In the genomic region with DNA sequence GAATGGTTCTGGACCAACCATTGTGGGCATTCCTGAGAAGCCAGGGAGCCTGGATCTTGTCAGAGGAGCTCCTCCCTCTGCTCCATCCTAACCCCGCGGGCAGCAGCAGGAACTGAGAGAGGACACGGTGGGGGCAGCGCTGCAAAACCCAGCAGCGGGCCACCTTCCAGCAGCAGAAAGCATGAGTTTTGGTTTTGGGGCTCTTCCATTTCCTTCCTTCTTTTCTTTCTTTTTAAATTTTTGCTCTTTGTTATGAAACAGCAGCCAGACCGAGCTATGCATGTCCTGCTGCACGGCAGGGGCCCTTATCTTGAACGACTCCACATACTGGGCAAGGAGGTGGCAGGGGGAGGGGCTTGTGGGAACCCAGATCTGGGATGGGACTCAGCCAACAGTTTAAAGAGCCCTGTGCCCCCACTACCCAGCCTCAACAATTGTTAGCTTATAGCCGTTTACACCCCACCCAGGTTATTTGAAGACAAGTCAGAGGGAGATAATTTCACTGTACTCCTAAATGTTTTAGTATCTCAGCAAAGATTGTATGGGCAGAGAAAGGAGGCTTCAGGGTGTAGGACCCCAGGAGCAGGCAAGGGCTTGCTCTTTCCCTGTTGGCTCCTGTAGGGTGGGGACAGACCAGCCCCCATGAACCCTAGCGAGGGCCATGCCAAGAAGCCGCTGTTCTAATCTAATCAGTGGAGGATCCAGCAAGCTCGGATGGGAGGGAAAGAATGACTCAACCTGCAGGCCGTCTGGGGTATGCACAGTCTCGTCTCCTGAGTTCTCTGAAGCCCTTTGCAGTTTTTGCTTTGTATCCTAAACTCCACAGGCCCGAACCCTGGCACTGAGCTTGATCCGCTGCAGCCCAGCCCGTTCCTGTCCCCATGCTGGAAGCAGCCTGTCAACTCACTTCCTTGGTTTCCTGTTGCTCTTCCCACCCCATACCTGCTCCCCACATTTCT, we compare ENCODE assay signal across 7 cellular contexts.
DNase-seq lines count a peak whose midpoint lies in the region; ATAC-seq, FAIRE-seq and TF ChIP-seq lines count a peak whose summit lies in the region.

No MANE protein-coding gene starts in this region.

- no peaks in the 10 kb centered on the region for H3K9me2 ChIP-seq in HCT116 (ENCODE audit: insufficient read depth)

- no peak for TF ChIP-seq CTCF in HCT116 (IDR thresholded peaks at IDR 0.05 in 2 of 3, conservative IDR thresholded peaks at IDR 0.05 in 1 of 3; ENCODE audit: borderline replicate concordance in 1 of 3, insufficient read depth in 1 of 3, low read depth in 2 of 3, low read length in 2 of 3)
- TF ChIP-seq CTCF in mammary epithelial cell (conservative IDR thresholded peaks at IDR 0.05 in 1 of 2, IDR thresholded peaks at IDR 0.05 in 1 of 2; ENCODE audit: extremely low read depth in 1 of 2, insufficient read depth in 1 of 2, low read depth in 1 of 2, low read length in 2 of 2) = no peak
- no peak for TF ChIP-seq CTCF in HepG2 (CRISPR knock-in tag; IDR thresholded peaks at IDR 0.05)

- DNase-seq in HCT116 (ENCODE audit: low read depth, low spot score) (no peak), SIG-M5 treated with dmso at 0.1 percent for 504 hours (lab: John Stamatoyannopoulos, UW; ENCODE audit: unreplicated experiment) (peak; percentile 97), mammary epithelial cell (peak; percentile 46), HepG2 (ENCODE audit: low spot score) (no peak)

- no TSS peak for BruUV-seq in HCT116 (replicated peaks; lab: Mats Ljungman, UMichigan)
- no TSS peak for BruUV-seq in mammary epithelial cell (replicated peaks; lab: Mats Ljungman, UMichigan)
- no TSS peak for BruUV-seq in HepG2 (replicated peaks; lab: Mats Ljungman, UMichigan)

- intact Hi-C loops in HCT116 (cut with micrococcal nuclease) (no loop called here), mammary epithelial cell (cut with micrococcal nuclease) (loop anchor here (1.0 kb wide), 1 partner anchor 9 kb away; no protein-coding TSS in a partner anchor), HepG2 (cut with micrococcal nuclease; ENCODE audit: unreplicated experiment) (no loop called here)

- POLR2A ChIA-PET in HCT116 (lab: Charles Lee) (interaction anchor here (0.7 kb wide), 1 partner anchor 15 kb away, joined by 3 read pairs; no protein-coding TSS in a partner anchor), HepG2 (lab: Yijun Ruan, JAX) (no interaction called here)

- H4K20me1 ChIP-seq in HCT116 (ENCODE audit: insufficient read depth) (no peaks in the 10 kb centered on the region), mammary epithelial cell (ENCODE audit: insufficient read depth, low read length) (peaks cover 21% of the 10 kb centered on the region), HepG2 (ENCODE audit: insufficient read depth, low read length) (peaks cover 38% of the 10 kb centered on the region; the same call in 1 of the 2 replicates)

- RAD21 ChIA-PET in HCT116 (lab: Charles Lee; ENCODE audit: low non-redundant PET in 1 of 2, low total read pairs in 2 of 2, uncharacterized antibody in 2 of 2, unreplicated experiment in 2 of 2) = no interaction called here

- TF ChIP-seq EP300 in HepG2 (IDR thresholded peaks at IDR 0.05; ENCODE audit: low read depth in 2 of 2, low read length in 2 of 2) (no peak), HepG2 (CRISPR knock-in tag; IDR thresholded peaks at IDR 0.05; ENCODE audit: borderline replicate concordance) (no peak)

- H3K4me1 ChIP-seq in HCT116 (ENCODE audit: control insufficient read depth in 1 of 2, insufficient read depth in 2 of 2, low read length in 2 of 2) = peaks cover 6 to 40% of the 10 kb centered on the region in 2 experiments; a peak in 3 of 4 replicates
- H3K4me1 ChIP-seq in mammary epithelial cell (ENCODE audit: insufficient read depth, low read length) = peaks cover 58% of the 10 kb centered on the region
- H3K4me1 ChIP-seq in HepG2 (ENCODE audit: insufficient read depth, low read length) = peaks cover 33% of the 10 kb centered on the region
- peaks cover 57% of the 10 kb centered on the region for H3K4me1 ChIP-seq in thymus (ENCODE audit: control insufficient read depth, insufficient read depth, low read length)

- H3K4me3 ChIP-seq in HCT116 (replicated peaks in 1 of 2; ENCODE audit: low read depth in 1 of 2, low read length in 2 of 2) = no peak overlapping the region
- H3K4me3 ChIP-seq in mammary epithelial cell (replicated peaks in 1 of 3; ENCODE audit: insufficient read depth in 1 of 3, low read depth in 2 of 3, low read length in 3 of 3) = peak overlapping the region in 1 of 3 experiments; percentile 0
- no peak overlapping the region for H3K4me3 ChIP-seq in HepG2 (replicated peaks in 1 of 3; ENCODE audit: insufficient read depth in 1 of 3, low read depth in 2 of 3, low read length in 3 of 3)
- no peak overlapping the region for H3K4me3 ChIP-seq in thymus (ENCODE audit: low read length)

- TF ChIP-seq POLR2A in HCT116 (IDR thresholded peaks at IDR 0.05; ENCODE audit: borderline replicate concordance, extremely low read depth, insufficient read depth, insufficient read length) (no peak), HepG2 (IDR thresholded peaks at IDR 0.05; ENCODE audit: insufficient read depth in 1 of 2, low read depth in 2 of 2, low read length in 2 of 2) (no peak)

- 6% methylated on average over 15 of the region's 17 CpGs for WGBS in mammary epithelial cell (ENCODE audit: low coverage, missing lambda C conversion rate)
- WGBS in HepG2 (ENCODE audit: low lambda C conversion rate) = 75% methylated on average over 17 of the region's 17 CpGs
- 18% methylated on average over 17 of the region's 17 CpGs for WGBS in thymus

- H3K4me2 ChIP-seq in HCT116 (ENCODE audit: low read length) (peak overlapping the region; percentile 17; the same call in 1 of the 2 replicates), mammary epithelial cell (ENCODE audit: insufficient read depth, low read depth, low read length) (peak overlapping the region; percentile 72), HepG2 (ENCODE audit: low read depth, low read length) (no peak overlapping the region)

- no peaks in the 10 kb centered on the region for H3K27me3 ChIP-seq in HCT116 (ENCODE audit: insufficient read depth, low read length)
- no peaks in the 10 kb centered on the region for H3K27me3 ChIP-seq in mammary epithelial cell (ENCODE audit: insufficient read depth, low read length)
- no peaks in the 10 kb centered on the region for H3K27me3 ChIP-seq in HepG2 (ENCODE audit: control insufficient read depth in 1 of 2, insufficient read depth in 2 of 2, low read length in 2 of 2)
- H3K27me3 ChIP-seq in thymus (ENCODE audit: control insufficient read depth, insufficient read depth) = no peaks in the 10 kb centered on the region

- H3K9me3 ChIP-seq in HCT116 (ENCODE audit: control insufficient read depth in 1 of 2, insufficient read depth in 1 of 2, low read depth in 1 of 2, low read length in 2 of 2) (no peaks in the 10 kb centered on the region), mammary epithelial cell (replicated peaks; ENCODE audit: insufficient read depth, low read length) (no peaks in the 10 kb centered on the region), HepG2 (ENCODE audit: low read length) (no peaks in the 10 kb centered on the region), thymus (ENCODE audit: control insufficient read depth) (peaks cover 1% of the 10 kb centered on the region)

- in situ Hi-C loops in mammary epithelial cell (cut with MboI; ENCODE audit: low sequenced_read_pairs in 2 of 2) (no loop called here), HepG2 (cut with HindIII; ENCODE audit: extremely low pct_ligation_motif_present, low pct_unique_long_range_greater_than_20kb) (no loop called here)

- dilution Hi-C loops in mammary epithelial cell (cut with HindIII; ENCODE audit: low sequenced_read_pairs) = no loop called here

- H3K27ac ChIP-seq in HCT116 (ENCODE audit: low read depth, low read length) (no peak overlapping the region), mammary epithelial cell (ENCODE audit: insufficient read depth, low read depth, low read length) (peak overlapping the region; percentile 65), HepG2 (ENCODE audit: extremely low read length, insufficient read depth, low read length) (no peak overlapping the region), thymus (ENCODE audit: low read depth) (peak overlapping the region; percentile 81)

- FAIRE-seq in HepG2 (lab: Jason Lieb, UNC) = no peak

- ATAC-seq in HCT116 (peak; percentile 39), HepG2 (peak; percentile 23; the same call in 2 of the 3 replicates), GM19397 (IDR thresholded peaks at IDR 0.05; ENCODE audit: unreplicated experiment) (no peak), GM18861 (IDR thresholded peaks at IDR 0.05; ENCODE audit: unreplicated experiment) (no peak)

- H2AFZ ChIP-seq in HCT116 (ENCODE audit: low read depth, low read length, poor library complexity, severe bottlenecking) = no peak overlapping the region
- H2AFZ ChIP-seq in mammary epithelial cell (ENCODE audit: low read depth, low read length) = no peak overlapping the region
- no peak overlapping the region for H2AFZ ChIP-seq in HepG2 (ENCODE audit: low read length)

- no peak overlapping the region for H3K9ac ChIP-seq in HCT116 (ENCODE audit: low read length)
- peak overlapping the region; percentile 56 for H3K9ac ChIP-seq in mammary epithelial cell (ENCODE audit: insufficient read depth, low read length)
- no peak overlapping the region for H3K9ac ChIP-seq in HepG2 (ENCODE audit: insufficient read depth, low read depth, low read length)

- H3K36me3 ChIP-seq in HCT116 (ENCODE audit: control insufficient read depth in 1 of 2, insufficient read depth in 2 of 2, low read length in 2 of 2) = no peaks in the 10 kb centered on the region
- H3K36me3 ChIP-seq in mammary epithelial cell (ENCODE audit: insufficient read depth, low read length) = peaks cover 5% of the 10 kb centered on the region
- H3K36me3 ChIP-seq in HepG2 (replicated peaks in 1 of 2; ENCODE audit: control insufficient read depth in 1 of 2, insufficient read depth in 2 of 2, low read length in 2 of 2) = peaks cover under 1 to 1% of the 10 kb centered on the region in 2 experiments; a peak in 1 of 5 replicates
- no peaks in the 10 kb centered on the region for H3K36me3 ChIP-seq in thymus (ENCODE audit: control insufficient read depth, insufficient read depth)

- CTCF ChIA-PET in HCT116 (lab: Charles Lee) (interaction anchor here (1.6 kb wide), 1 partner anchor 29 kb away, joined by 4 read pairs; no protein-coding TSS in a partner anchor), mammary epithelial cell (lab: Charles Lee; ENCODE audit: low non-redundant PET) (no interaction called here), HepG2 (lab: Yijun Ruan, JAX; ENCODE audit: low intra/inter-chr PET ratio, low total read pairs) (no interaction called here)

- H3K79me2 ChIP-seq in HCT116 (ENCODE audit: insufficient read depth, low read length) (peaks cover 98% of the 10 kb centered on the region), mammary epithelial cell (ENCODE audit: insufficient read depth, low read length) (peaks cover 99% of the 10 kb centered on the region), HepG2 (ENCODE audit: insufficient read depth, low read length) (peaks cover 86% of the 10 kb centered on the region)

- TF ChIP-seq RAD21 in HCT116 (IDR thresholded peaks at IDR 0.05; ENCODE audit: low read depth) = no peak
- no peak for TF ChIP-seq RAD21 in HepG2 (CRISPR knock-in tag; IDR thresholded peaks at IDR 0.05)

TF ChIP-seq in HCT116, 20 proteins besides CTCF, POLR2A, EP300 and RAD21 (continues in another document):
- no peak for TF ChIP-seq EGR1 (IDR thresholded peaks at IDR 0.05; ENCODE audit: low read depth)

Comparison
In these comparisons a context has a peak if more than half of its experiments do, and no peak if none do; other contexts are left out.
1. ATAC-seq: peak in HCT116 (single experiment) and HepG2 (single experiment); none in GM19397 (single experiment) and GM18861 (single experiment).
2. DNase-seq: peak in SIG-M5 treated with dmso at 0.1 percent for 504 hours (single experiment) and mammary epithelial cell (single experiment); none in HCT116 (single experiment) and HepG2 (single experiment).
3. H3K27ac ChIP-seq: peak in mammary epithelial cell (single experiment) and thymus (single experiment); none in HCT116 (single experiment) and HepG2 (single experiment).
4. Of the 20 proteins assayed by ChIP-seq in both HepG2 and HCT116: peak only in HepG2: ZBTB33; only in HCT116: none; in both: none; in neither: 19.